ENCODE assay signal across 2 cellular contexts in genomic region chr14:87131879-87132278, GRCh38.
TF ChIP-seq lines count a peak whose summit lies in the region.

No MANE protein-coding gene starts in this region.

TF ChIP-seq in H1, 55 proteins besides CTCF, POLR2A, EP300 and RAD21 (continued from another document):
- no peak for TF ChIP-seq POLR2AphosphoS5 (IDR thresholded peaks at IDR 0.05; ENCODE audit: low read depth, low read length)
- no peak for TF ChIP-seq SRF (IDR thresholded peaks at IDR 0.05; ENCODE audit: low read depth, low read length)
- no peak for TF ChIP-seq JUND (IDR thresholded peaks at IDR 0.05; ENCODE audit: low read length)
- TF ChIP-seq PHF8 (conservative IDR thresholded peaks at IDR 0.05; ENCODE audit: low read depth, low read length): no peak
- no peak for TF ChIP-seq E2F6 (IDR thresholded peaks at IDR 0.05)
- no peak for TF ChIP-seq CTBP2 (IDR thresholded peaks at IDR 0.05; ENCODE audit: borderline replicate concordance, insufficient read depth, insufficient read length, low read length)
- TF ChIP-seq, protein P1, sequence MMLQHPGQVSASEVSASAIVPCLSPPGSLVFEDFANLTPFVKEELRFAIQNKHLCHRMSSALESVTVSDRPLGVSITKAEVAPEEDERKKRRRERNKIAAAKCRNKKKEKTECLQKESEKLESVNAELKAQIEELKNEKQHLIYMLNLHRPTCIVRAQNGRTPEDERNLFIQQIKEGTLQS (IDR thresholded peaks at IDR 0.05; ENCODE audit: insufficient read depth, low read depth, low read length): 0 out of 2 replicates have a peak, but pooled peaks have one; percentile 34
- no peak for TF ChIP-seq TEAD4 (IDR thresholded peaks at IDR 0.05; ENCODE audit: low read depth, low read length)
- TF ChIP-seq SP1 (IDR thresholded peaks at IDR 0.05; ENCODE audit: low read depth, low read length): no peak
- TF ChIP-seq CBX5 (IDR thresholded peaks at IDR 0.05; ENCODE audit: low read depth, low read length): no peak
- peak; percentile 75 for TF ChIP-seq CEBPB (IDR thresholded peaks at IDR 0.05; ENCODE audit: low read depth, low read length)

TF ChIP-seq in neural cell, 6 proteins besides CTCF, POLR2A, EP300 and RAD21 (continued from another document):
- TF ChIP-seq, protein P2, sequence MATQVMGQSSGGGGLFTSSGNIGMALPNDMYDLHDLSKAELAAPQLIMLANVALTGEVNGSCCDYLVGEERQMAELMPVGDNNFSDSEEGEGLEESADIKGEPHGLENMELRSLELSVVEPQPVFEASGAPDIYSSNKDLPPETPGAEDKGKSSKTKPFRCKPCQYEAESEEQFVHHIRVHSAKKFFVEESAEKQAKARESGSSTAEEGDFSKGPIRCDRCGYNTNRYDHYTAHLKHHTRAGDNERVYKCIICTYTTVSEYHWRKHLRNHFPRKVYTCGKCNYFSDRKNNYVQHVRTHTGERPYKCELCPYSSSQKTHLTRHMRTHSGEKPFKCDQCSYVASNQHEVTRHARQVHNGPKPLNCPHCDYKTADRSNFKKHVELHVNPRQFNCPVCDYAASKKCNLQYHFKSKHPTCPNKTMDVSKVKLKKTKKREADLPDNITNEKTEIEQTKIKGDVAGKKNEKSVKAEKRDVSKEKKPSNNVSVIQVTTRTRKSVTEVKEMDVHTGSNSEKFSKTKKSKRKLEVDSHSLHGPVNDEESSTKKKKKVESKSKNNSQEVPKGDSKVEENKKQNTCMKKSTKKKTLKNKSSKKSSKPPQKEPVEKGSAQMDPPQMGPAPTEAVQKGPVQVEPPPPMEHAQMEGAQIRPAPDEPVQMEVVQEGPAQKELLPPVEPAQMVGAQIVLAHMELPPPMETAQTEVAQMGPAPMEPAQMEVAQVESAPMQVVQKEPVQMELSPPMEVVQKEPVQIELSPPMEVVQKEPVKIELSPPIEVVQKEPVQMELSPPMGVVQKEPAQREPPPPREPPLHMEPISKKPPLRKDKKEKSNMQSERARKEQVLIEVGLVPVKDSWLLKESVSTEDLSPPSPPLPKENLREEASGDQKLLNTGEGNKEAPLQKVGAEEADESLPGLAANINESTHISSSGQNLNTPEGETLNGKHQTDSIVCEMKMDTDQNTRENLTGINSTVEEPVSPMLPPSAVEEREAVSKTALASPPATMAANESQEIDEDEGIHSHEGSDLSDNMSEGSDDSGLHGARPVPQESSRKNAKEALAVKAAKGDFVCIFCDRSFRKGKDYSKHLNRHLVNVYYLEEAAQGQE (IDR thresholded peaks at IDR 0.05; ENCODE audit: borderline replicate concordance): peak; percentile 53
- TF ChIP-seq POLR2AphosphoS5 (IDR thresholded peaks at IDR 0.05) (peak; percentile 77), EZH2 (IDR thresholded peaks at IDR 0.05; ENCODE audit: borderline replicate concordance, insufficient read depth, low read length, poor library complexity, severe bottlenecking) (no peak), TAF1 (IDR thresholded peaks at IDR 0.05; ENCODE audit: low read depth) (no peak), MXI1 (conservative IDR thresholded peaks at IDR 0.05; ENCODE audit: poor library complexity, severe bottlenecking) (no peak)
